ENCODE assay signal across 8 cellular contexts in the genomic region with DNA sequence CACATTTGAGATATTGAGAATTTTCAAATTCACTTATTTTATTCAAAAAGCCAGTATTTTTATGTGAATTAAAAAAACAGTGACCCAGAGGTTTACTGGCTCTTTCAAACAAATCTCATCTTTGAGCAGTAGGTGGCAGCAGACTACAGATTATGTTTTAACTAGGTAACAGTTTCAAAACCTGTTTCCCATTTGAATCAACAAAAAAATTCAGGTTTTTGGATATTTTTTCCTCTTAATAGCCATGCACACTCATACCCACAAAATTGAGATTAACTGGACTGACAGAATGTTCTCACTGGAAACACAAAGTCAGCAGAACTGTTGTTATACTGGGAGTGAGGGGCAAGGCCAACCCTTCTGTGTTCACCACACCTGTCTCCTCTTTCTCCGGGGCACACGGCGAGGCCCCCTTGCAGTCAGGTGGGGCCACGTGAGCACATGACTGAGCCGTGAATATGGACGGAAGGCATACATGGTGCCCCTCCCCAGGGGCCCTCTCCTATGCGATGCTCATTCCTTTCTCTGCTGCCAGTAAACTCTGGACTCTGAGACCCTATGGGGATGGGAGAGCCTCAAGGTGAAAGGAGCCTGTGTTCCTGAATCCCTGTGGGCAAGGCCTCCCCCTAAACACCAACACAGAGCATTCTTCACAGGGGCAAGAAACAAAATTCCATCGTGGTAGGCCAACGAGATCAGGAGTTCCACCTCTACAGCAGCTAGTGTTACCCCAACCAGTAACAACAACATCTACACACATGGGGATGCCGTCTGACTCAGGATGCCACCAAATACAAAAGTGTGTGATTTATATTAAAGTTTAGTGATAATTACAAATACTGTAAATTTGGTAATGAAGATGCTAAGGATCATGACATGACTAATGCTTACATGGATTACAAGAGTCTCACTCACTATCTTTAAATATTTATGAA.
A peak's percentile ranks its signal among the peaks of the same experiment; 100 is the strongest.
DNase-seq lines count a peak whose midpoint lies in the region; ATAC-seq, FAIRE-seq and TF ChIP-seq lines count a peak whose summit lies in the region.

No MANE protein-coding gene starts in this region.

- H3K4me3 Mint-ChIP-seq in Calu3 (ENCODE audit: low read depth, unreplicated experiment) (no peak overlapping the region), GM23338 (no peak overlapping the region)
- H3K4me3 Mint-ChIP-seq in activated CD4-positive, alpha-beta memory T cell treated with anti-CD3 and anti-CD28 coated beads, Interleukin-2, amount 10 ng/mL, durations not matched to agents 7 days and 5 days, result no peak overlapping the region

- H3K36me3 ChIP-seq in GM23338 (ENCODE audit: insufficient read depth), result peaks cover 5% of the 10 kb centered on the region; the same call in 1 of the 2 replicates
- H3K36me3 ChIP-seq in pancreas, result peaks cover 0 to 29% (median 10%) of the 10 kb centered on the region in 3 donors

- 43% methylated on average over 10 of the region's 10 CpGs for WGBS in pancreas, 2 donors

- H4K20me1 ChIP-seq in GM23338 (replicated peaks; ENCODE audit: insufficient read depth), result no peaks in the 10 kb centered on the region

- H3K36me3 Mint-ChIP-seq in Calu3 (ENCODE audit: insufficient read depth, unreplicated experiment) (no peaks in the 10 kb centered on the region), GM23338 (ENCODE audit: low read depth) (peaks cover 8% of the 10 kb centered on the region; the same call in 2 of the 3 replicates)
- peaks cover 70% of the 10 kb centered on the region for H3K36me3 Mint-ChIP-seq in activated CD4-positive, alpha-beta memory T cell treated with anti-CD3 and anti-CD28 coated beads, Interleukin-2, amount 10 ng/mL, durations not matched to agents 7 days and 5 days (ENCODE audit: low read depth)

- H2AFZ ChIP-seq in GM23338, result no peak overlapping the region

- no peaks in the 10 kb centered on the region for H3K79me2 ChIP-seq in GM23338 (replicated peaks; ENCODE audit: insufficient read depth)

- H3K4me3 ChIP-seq in GM23338 (no peak overlapping the region), fibroblast of villous mesenchyme (ENCODE audit: low read depth, low read length) (no peak overlapping the region), pancreas (no peak overlapping the region)

- intact Hi-C loops in Calu3 (cut with micrococcal nuclease; ENCODE audit: unreplicated experiment), result no loop called here
- intact Hi-C loops in pancreas (cut with DNase I), result loop anchor here in 2 of 3 donors (5.0 to 10.0 kb wide), 3 partner anchors 222 to 315 kb away; a partner anchor contains a TSS

- H3K4me1 ChIP-seq in GM23338 (ENCODE audit: insufficient read depth) (no peaks in the 10 kb centered on the region), pancreas (peaks cover 0 to 8% (median 3%) of the 10 kb centered on the region in 3 donors)

- H3K27me3 ChIP-seq in GM23338 (ENCODE audit: insufficient read depth) (no peaks in the 10 kb centered on the region), pancreas (no peaks in the 10 kb centered on the region)

- DNase-seq in Calu3, result peak; percentile 55
- peak; percentile 84 for DNase-seq in GM23338 (ENCODE audit: low spot score)
- peak; percentile 86 for DNase-seq in NCI-H2227 (lab: John Stamatoyannopoulos, UW; ENCODE audit: unreplicated experiment)
- peak; percentile 36 for DNase-seq in activated CD4-positive, alpha-beta memory T cell treated with anti-CD3 and anti-CD28 coated beads, Interleukin-2, amount 10 ng/mL, durations not matched to agents 7 days and 5 days
- DNase-seq in fibroblast of villous mesenchyme (ENCODE audit: low read depth), result peak; percentile 77
- DNase-seq in pancreas, result peak in 1 of 6 donors; percentile 42
- no peak for DNase-seq in NCI-H187 treated with DMSO at 0.1 percent for 48 hours (lab: John Stamatoyannopoulos, UW)
- no peak for DNase-seq in GM19238 (ENCODE audit: insufficient read length, low spot score)

- H3K9me3 Mint-ChIP-seq in Calu3 (ENCODE audit: low read depth, unreplicated experiment), result no peaks in the 10 kb centered on the region
- H3K9me3 Mint-ChIP-seq in GM23338, result no peaks in the 10 kb centered on the region
- H3K9me3 Mint-ChIP-seq in activated CD4-positive, alpha-beta memory T cell treated with anti-CD3 and anti-CD28 coated beads, Interleukin-2, amount 10 ng/mL, durations not matched to agents 7 days and 5 days, result no peaks in the 10 kb centered on the region

- CTCF ChIA-PET in Calu3 (lab: Charles Lee), result interaction anchor here (0.6 to 1.6 kb wide), 3 partner anchors 52 to 234 kb away, joined by 3 to 5 read pairs (median 5); no protein-coding TSS in a partner anchor
- CTCF ChIA-PET in activated CD4-positive, alpha-beta memory T cell treated with anti-CD3 and anti-CD28 coated beads, Interleukin-2, amount 10 ng/mL, durations not matched to agents 7 days and 5 days (lab: Charles Lee), result interaction anchor here (0.7 to 4.8 kb wide), 21 partner anchors 11 to 313 kb away, joined by 3 to 81 read pairs (median 6); no protein-coding TSS in a partner anchor

- peak; percentile 86 for FAIRE-seq in pancreas (lab: Jason Lieb, UNC)

- no peak overlapping the region for H3K27ac ChIP-seq in GM23338 (ENCODE audit: low read depth)
- no peak overlapping the region for H3K27ac ChIP-seq in pancreas

- no peak overlapping the region for H3K27ac Mint-ChIP-seq in Calu3 (ENCODE audit: unreplicated experiment)
- H3K27ac Mint-ChIP-seq in GM23338, result no peak overlapping the region
- peak overlapping the region; percentile 20 for H3K27ac Mint-ChIP-seq in activated CD4-positive, alpha-beta memory T cell treated with anti-CD3 and anti-CD28 coated beads, Interleukin-2, amount 10 ng/mL, durations not matched to agents 7 days and 5 days

- POLR2A ChIA-PET in activated CD4-positive, alpha-beta memory T cell treated with anti-CD3 and anti-CD28 coated beads, Interleukin-2, amount 10 ng/mL, durations not matched to agents 7 days and 5 days (lab: Charles Lee), result interaction anchor here (0.6 to 2.3 kb wide), 10 partner anchors 15 to 315 kb away, joined by 3 to 16 read pairs (median 4); a partner anchor contains a TSS

- ATAC-seq in GM23338 (peak; percentile 95), pancreas (peak; percentile 72 to 90 (median 86))

- H3K4me2 ChIP-seq in GM23338, result no peak overlapping the region

- no TSS peak for BruUV-seq in Calu3 (replicated peaks; lab: Mats Ljungman, UMichigan)

- no peaks in the 10 kb centered on the region for H3K27me3 Mint-ChIP-seq in Calu3 (ENCODE audit: unreplicated experiment)
- H3K27me3 Mint-ChIP-seq in GM23338 (ENCODE audit: insufficient read depth, low read depth, poor library complexity), result no peaks in the 10 kb centered on the region
- H3K27me3 Mint-ChIP-seq in activated CD4-positive, alpha-beta memory T cell treated with anti-CD3 and anti-CD28 coated beads, Interleukin-2, amount 10 ng/mL, durations not matched to agents 7 days and 5 days, result no peaks in the 10 kb centered on the region

- H3K4me1 Mint-ChIP-seq in Calu3 (ENCODE audit: low read depth, unreplicated experiment), result peaks cover 17% of the 10 kb centered on the region
- peaks cover 6% of the 10 kb centered on the region; the same call in 2 of the 3 replicates for H3K4me1 Mint-ChIP-seq in GM23338
- peaks cover 28% of the 10 kb centered on the region for H3K4me1 Mint-ChIP-seq in activated CD4-positive, alpha-beta memory T cell treated with anti-CD3 and anti-CD28 coated beads, Interleukin-2, amount 10 ng/mL, durations not matched to agents 7 days and 5 days

- peak; percentile 69 for TF ChIP-seq CTCF in Calu3 (IDR thresholded peaks at IDR 0.05; ENCODE audit: unreplicated experiment)
- TF ChIP-seq CTCF in GM23338 (conservative IDR thresholded peaks at IDR 0.05; ENCODE audit: low read depth in 2 of 2), result peak; percentile 63 to 87
- peak; percentile 62 for TF ChIP-seq CTCF in fibroblast of villous mesenchyme (IDR thresholded peaks at IDR 0.05; ENCODE audit: insufficient read depth, low read depth, low read length)
- peak; percentile 45 to 72 (median 56) for TF ChIP-seq CTCF in pancreas (IDR thresholded peaks at IDR 0.05)

- no peaks in the 10 kb centered on the region for H3K9me3 ChIP-seq in pancreas

- no peaks in the 10 kb centered on the region for H3K9me2 ChIP-seq in GM23338 (ENCODE audit: insufficient read depth)

- H3F3A ChIP-seq in GM23338 (replicated peaks; ENCODE audit: low read depth), result no peaks in the 10 kb centered on the region

TF ChIP-seq in GM23338, 12 proteins besides CTCF, POLR2A, EP300 and RAD21 (continues in another document):
- TF ChIP-seq POLR2AphosphoS5 (IDR thresholded peaks at IDR 0.05; ENCODE audit: low read depth) (no peak), NANOG (IDR thresholded peaks at IDR 0.05; ENCODE audit: borderline replicate concordance) (no peak)
- TF ChIP-seq, protein P1, sequence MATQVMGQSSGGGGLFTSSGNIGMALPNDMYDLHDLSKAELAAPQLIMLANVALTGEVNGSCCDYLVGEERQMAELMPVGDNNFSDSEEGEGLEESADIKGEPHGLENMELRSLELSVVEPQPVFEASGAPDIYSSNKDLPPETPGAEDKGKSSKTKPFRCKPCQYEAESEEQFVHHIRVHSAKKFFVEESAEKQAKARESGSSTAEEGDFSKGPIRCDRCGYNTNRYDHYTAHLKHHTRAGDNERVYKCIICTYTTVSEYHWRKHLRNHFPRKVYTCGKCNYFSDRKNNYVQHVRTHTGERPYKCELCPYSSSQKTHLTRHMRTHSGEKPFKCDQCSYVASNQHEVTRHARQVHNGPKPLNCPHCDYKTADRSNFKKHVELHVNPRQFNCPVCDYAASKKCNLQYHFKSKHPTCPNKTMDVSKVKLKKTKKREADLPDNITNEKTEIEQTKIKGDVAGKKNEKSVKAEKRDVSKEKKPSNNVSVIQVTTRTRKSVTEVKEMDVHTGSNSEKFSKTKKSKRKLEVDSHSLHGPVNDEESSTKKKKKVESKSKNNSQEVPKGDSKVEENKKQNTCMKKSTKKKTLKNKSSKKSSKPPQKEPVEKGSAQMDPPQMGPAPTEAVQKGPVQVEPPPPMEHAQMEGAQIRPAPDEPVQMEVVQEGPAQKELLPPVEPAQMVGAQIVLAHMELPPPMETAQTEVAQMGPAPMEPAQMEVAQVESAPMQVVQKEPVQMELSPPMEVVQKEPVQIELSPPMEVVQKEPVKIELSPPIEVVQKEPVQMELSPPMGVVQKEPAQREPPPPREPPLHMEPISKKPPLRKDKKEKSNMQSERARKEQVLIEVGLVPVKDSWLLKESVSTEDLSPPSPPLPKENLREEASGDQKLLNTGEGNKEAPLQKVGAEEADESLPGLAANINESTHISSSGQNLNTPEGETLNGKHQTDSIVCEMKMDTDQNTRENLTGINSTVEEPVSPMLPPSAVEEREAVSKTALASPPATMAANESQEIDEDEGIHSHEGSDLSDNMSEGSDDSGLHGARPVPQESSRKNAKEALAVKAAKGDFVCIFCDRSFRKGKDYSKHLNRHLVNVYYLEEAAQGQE (IDR thresholded peaks at IDR 0.05; ENCODE audit: unreplicated experiment), result no peak

Comparison
In these comparisons a context has a peak if more than half of its experiments do, and no peak if none do; other contexts are left out.
1. DNase-seq: peak in Calu3 (single experiment), GM23338 (single experiment), NCI-H2227 (single experiment), activated CD4-positive, alpha-beta memory T cell treated with anti-CD3 and anti-CD28 coated beads, Interleukin-2, amount 10 ng/mL, durations not matched to agents 7 days and 5 days (single experiment) and fibroblast of villous mesenchyme (single experiment); none in NCI-H187 treated with DMSO at 0.1 percent for 48 hours (single experiment) and GM19238 (single experiment).
2. Peak in every context shown above with its lines, with median percentiles within 50 percentile points of each other: CTCF ChIP-seq.